Comparison of ENCODE assay signal across 18 cellular contexts in the genomic region with DNA sequence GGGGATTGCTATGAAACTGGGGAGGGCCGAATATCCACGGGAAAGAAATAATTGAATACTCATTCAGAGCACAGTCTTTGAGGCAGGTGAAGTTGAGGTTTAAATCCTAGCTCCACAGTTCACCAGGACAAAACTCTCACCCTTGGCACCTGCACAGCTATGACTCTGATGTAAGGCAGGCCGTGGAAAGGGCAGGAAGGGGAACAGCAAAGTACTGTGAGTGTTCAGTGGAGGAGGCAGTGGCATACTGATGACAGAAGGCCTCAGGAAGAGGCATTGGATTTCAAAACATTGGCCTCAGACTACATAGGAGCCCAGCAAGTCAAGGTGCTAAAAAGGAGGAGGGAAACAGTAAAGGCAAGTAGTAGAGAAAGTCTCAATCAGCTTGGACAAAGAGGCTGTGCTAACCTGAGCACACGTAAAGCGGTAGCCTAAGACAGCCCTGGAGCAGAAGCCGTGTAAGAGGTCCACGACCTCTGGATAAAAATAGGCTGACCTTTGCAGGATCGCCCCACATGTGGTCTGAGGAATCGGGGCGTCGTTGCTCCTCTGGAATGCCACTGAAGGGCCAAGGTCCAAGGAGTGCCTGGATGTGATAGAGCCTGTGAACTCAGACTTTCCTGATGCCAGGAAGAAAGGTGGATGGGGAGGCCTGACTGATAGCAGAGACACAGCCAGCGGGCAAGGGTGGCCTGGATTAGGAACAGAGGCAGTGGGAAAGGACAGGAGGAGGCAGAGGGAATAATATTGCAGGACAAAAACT.
"Had no signal": no experiment of that assay in that cellular context is flagged by ENCODE, and none has a peak within 500 bp of the region (broad histone marks: within the 10 kb centered on the region; RNA-seq: fewer than 3 reads in every experiment).

No MANE protein-coding gene starts in this region.

- ATAC-seq: left lung; lower lobe of right lung; naive thymus-derived CD4-positive, alpha-beta T cell; stimulated activated memory B cell treated with anti-CD40 and anti-IgM and Interleukin-4, amounts not matched to agents 10 μg/mL and 1 μg/mL and 100 μg/mL, for 72 hours had no signal

- H3K27ac ChIP-seq: left lung, lower lobe of right lung, spleen, tibial artery, upper lobe of left lung, vagina had no signal

- H3K4me1 ChIP-seq: left lung, lower lobe of right lung, spleen, upper lobe of left lung, vagina had no signal

- H3K27me3 ChIP-seq: left lung, ovary, spleen, tibial artery, upper lobe of left lung, vagina had no signal

- H3K4me3 ChIP-seq: coronary artery, left lung, lower lobe of right lung, ovary, spleen, tibial artery, upper lobe of left lung, vagina had no signal

- DNase-seq: effector CD8-positive, alpha-beta T cell; foreskin melanocyte; head of caudate nucleus; hippocampal formation; left lung; lower lobe of right lung; naive thymus-derived CD4-positive, alpha-beta T cell; ovary; right cardiac atrium; spleen; stimulated activated CD4-positive, alpha-beta T cell treated with anti-CD3 and anti-CD28 coated beads, Interleukin-15, amount 100 ng/mL, for 24 hours; stimulated activated CD4-positive, alpha-beta T cell treated with anti-CD3 and anti-CD28 coated beads, Interleukin-1b, Interleukin-23, amount 100 ng/mL, for 48 hours; stimulated activated CD4-positive, alpha-beta T cell treated with anti-CD3 and anti-CD28 coated beads, Interleukin-4, amount 100 ng/mL, for 24 hours; tibial artery; upper lobe of left lung had no signal

- H3K36me3 ChIP-seq: ovary, spleen, tibial artery had no signal

- H3K9me3 ChIP-seq: lower lobe of right lung, ovary, tibial artery, upper lobe of left lung, vagina had no signal
